In genomic region chr4:108111781-108112180, GRCh38 we compare ENCODE assay signal across 1 cellular context.
TF ChIP-seq lines count a peak whose summit lies in the region.

No MANE protein-coding gene starts in this region.

TF ChIP-seq in K562, 482 proteins besides CTCF, POLR2A, EP300 and RAD21:
- TF ChIP-seq, protein P1, sequence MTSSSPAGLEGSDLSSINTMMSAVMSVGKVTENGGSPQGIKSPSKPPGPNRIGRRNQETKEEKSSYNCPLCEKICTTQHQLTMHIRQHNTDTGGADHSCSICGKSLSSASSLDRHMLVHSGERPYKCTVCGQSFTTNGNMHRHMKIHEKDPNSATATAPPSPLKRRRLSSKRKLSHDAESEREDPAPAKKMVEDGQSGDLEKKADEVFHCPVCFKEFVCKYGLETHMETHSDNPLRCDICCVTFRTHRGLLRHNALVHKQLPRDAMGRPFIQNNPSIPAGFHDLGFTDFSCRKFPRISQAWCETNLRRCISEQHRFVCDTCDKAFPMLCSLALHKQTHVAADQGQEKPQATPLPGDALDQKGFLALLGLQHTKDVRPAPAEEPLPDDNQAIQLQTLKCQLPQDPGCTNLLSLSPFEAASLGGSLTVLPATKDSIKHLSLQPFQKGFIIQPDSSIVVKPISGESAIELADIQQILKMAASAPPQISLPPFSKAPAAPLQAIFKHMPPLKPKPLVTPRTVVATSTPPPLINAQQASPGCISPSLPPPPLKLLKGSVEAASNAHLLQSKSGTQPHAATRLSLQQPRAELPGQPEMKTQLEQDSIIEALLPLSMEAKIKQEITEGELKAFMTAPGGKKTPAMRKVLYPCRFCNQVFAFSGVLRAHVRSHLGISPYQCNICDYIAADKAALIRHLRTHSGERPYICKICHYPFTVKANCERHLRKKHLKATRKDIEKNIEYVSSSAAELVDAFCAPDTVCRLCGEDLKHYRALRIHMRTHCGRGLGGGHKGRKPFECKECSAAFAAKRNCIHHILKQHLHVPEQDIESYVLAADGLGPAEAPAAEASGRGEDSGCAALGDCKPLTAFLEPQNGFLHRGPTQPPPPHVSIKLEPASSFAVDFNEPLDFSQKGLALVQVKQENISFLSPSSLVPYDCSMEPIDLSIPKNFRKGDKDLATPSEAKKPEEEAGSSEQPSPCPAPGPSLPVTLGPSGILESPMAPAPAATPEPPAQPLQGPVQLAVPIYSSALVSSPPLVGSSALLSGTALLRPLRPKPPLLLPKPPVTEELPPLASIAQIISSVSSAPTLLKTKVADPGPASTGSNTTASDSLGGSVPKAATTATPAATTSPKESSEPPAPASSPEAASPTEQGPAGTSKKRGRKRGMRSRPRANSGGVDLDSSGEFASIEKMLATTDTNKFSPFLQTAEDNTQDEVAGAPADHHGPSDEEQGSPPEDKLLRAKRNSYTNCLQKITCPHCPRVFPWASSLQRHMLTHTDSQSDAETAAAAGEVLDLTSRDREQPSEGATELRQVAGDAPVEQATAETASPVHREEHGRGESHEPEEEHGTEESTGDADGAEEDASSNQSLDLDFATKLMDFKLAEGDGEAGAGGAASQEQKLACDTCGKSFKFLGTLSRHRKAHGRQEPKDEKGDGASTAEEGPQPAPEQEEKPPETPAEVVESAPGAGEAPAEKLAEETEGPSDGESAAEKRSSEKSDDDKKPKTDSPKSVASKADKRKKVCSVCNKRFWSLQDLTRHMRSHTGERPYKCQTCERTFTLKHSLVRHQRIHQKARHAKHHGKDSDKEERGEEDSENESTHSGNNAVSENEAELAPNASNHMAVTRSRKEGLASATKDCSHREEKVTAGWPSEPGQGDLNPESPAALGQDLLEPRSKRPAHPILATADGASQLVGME (CRISPR knock-in tag; IDR thresholded peaks at IDR 0.05), result no peak
- 0 out of 2 replicates have a peak, but pooled peaks have one; percentile 20 for TF ChIP-seq ARID4B (CRISPR knock-in tag; IDR thresholded peaks at IDR 0.05)
